Comparison of ENCODE assay signal across 17 cellular contexts in genomic region chr5:38772471-38772870, GRCh38.
DNase-seq lines count a peak whose midpoint lies in the region; ATAC-seq and TF ChIP-seq lines count a peak whose summit lies in the region.
"Had no signal": no experiment of that assay in that cellular context is flagged by ENCODE, and none has a peak within 500 bp of the region (broad histone marks: within the 10 kb centered on the region; RNA-seq: fewer than 3 reads in every experiment).

No MANE protein-coding gene starts in this region.

- no peak for ATAC-seq in GM21515 (IDR thresholded peaks at IDR 0.05; ENCODE audit: unreplicated experiment)
- ATAC-seq: CD8-positive, alpha-beta T cell had no signal

- no peaks in the 10 kb centered on the region for H3K36me3 ChIP-seq in neuronal stem cell (replicated peaks in 1 of 2; ENCODE audit: control insufficient read depth in 2 of 2, insufficient read depth in 2 of 2, low read length in 2 of 2)
- no peaks in the 10 kb centered on the region for H3K36me3 ChIP-seq in right atrium auricular region
- H3K36me3 ChIP-seq: BLaER1, HAP-1 had no signal

- no peak overlapping the region for H2BK120ac ChIP-seq in neuronal stem cell (ENCODE audit: low read depth, low read length)

- DNase-seq in COLO829 (ENCODE audit: low spot score) = peak; percentile 56
- DNase-seq in SK-MEL-5 (ENCODE audit: low read depth, low spot score) = peak; percentile 73
- DNase-seq in foreskin melanocyte = peak; percentile 14
- DNase-seq in neuronal stem cell (ENCODE audit: low spot score) = no peak
- no peak for DNase-seq in head of caudate nucleus
- DNase-seq in right atrium auricular region (ENCODE audit: low spot score) = no peak
- DNase-seq: CD4-positive, CD25-positive, alpha-beta regulatory T cell; CD8-positive, alpha-beta T cell; DMS53; DMS79 treated with DMSO at 0.1 percent for 48 hours; GF-D8; HFFc6 had no signal

- intact Hi-C loops in head of caudate nucleus (cut with DNase I) = no loop called here

- H3K4me2 ChIP-seq in neuronal stem cell (ENCODE audit: insufficient read depth, low read length, poor library complexity, severe bottlenecking) = no peak overlapping the region
- H3K4me2 ChIP-seq: BLaER1 had no signal

- H3K9me3 ChIP-seq in neuronal stem cell (replicated peaks in 1 of 2; ENCODE audit: control insufficient read depth in 2 of 2, insufficient read depth in 1 of 2, low read depth in 1 of 2, low read length in 2 of 2) (peaks cover 0 to under 1% of the 10 kb centered on the region in 2 donors), right atrium auricular region (peaks cover 0 to under 1% of the 10 kb centered on the region in 2 donors)
- H3K9me3 ChIP-seq: BLaER1, HAP-1 had no signal

- H3K27ac ChIP-seq in neuronal stem cell (replicated peaks; ENCODE audit: low read length) (no peak overlapping the region), right atrium auricular region (no peak overlapping the region)
- H3K27ac ChIP-seq: 22Rv1, BLaER1, C4-2B had no signal

- H3K18ac ChIP-seq in neuronal stem cell (ENCODE audit: low read length) = no peak overlapping the region

- H2AFZ ChIP-seq in neuronal stem cell (ENCODE audit: low read length) = peak overlapping the region; percentile 38

- in situ Hi-C loops in SK-MEL-5 (cut with HindIII; ENCODE audit: low pct_unique_long_range_greater_than_20kb, low sequenced_read_pairs) = no loop called here

- H2BK12ac ChIP-seq in neuronal stem cell (ENCODE audit: low read length) = no peak overlapping the region

- no peaks in the 10 kb centered on the region for H3K27me3 ChIP-seq in neuronal stem cell (ENCODE audit: control insufficient read depth in 3 of 3, insufficient read depth in 3 of 3, low read depth in 1 of 3, low read length in 3 of 3)
- H3K27me3 ChIP-seq in right atrium auricular region = no peaks in the 10 kb centered on the region
- H3K27me3 ChIP-seq: BLaER1 had no signal

- no peak overlapping the region for H4K91ac ChIP-seq in neuronal stem cell (ENCODE audit: low read depth, low read length, poor library complexity)

- H4K8ac ChIP-seq in neuronal stem cell (ENCODE audit: low read depth, low read length) = no peak overlapping the region

- H3K23ac ChIP-seq in neuronal stem cell (ENCODE audit: low read depth, low read length, poor library complexity) = no peak overlapping the region

- no peak for TF ChIP-seq CTCF in right atrium auricular region (IDR thresholded peaks at IDR 0.05)

- no peak overlapping the region for H2AK5ac ChIP-seq in neuronal stem cell (ENCODE audit: low read depth, low read length)

- H3K4ac ChIP-seq in neuronal stem cell (ENCODE audit: low read length) = no peak overlapping the region

- H3K9ac ChIP-seq in neuronal stem cell (ENCODE audit: low read depth, low read length, poor library complexity) = no peak overlapping the region
- H3K9ac ChIP-seq: BLaER1 had no signal

- no peak overlapping the region for H2BK5ac ChIP-seq in neuronal stem cell (ENCODE audit: low read length)

- H3K4me3 ChIP-seq in neuronal stem cell (ENCODE audit: low read length in 2 of 2) (no peak overlapping the region), right atrium auricular region (no peak overlapping the region)
- H3K4me3 ChIP-seq: BLaER1, HAP-1 had no signal

- H3K14ac ChIP-seq in neuronal stem cell (ENCODE audit: low read length) = no peak overlapping the region

- no peak overlapping the region for H2BK15ac ChIP-seq in neuronal stem cell (ENCODE audit: low read length)

- no CpG with 5 or more reads among the region's 4 CpGs for WGBS in neuronal stem cell (ENCODE audit: extremely low coverage in 2 of 2, insufficient read length in 2 of 2, insufficient replicate concordance in 1 of 2), 2 donors

- H3K79me1 ChIP-seq in neuronal stem cell (ENCODE audit: low read depth, low read length) = no peaks in the 10 kb centered on the region

- peaks cover 0 to 5% of the 10 kb centered on the region in 2 donors for H3K4me1 ChIP-seq in neuronal stem cell (ENCODE audit: control insufficient read depth in 2 of 2, insufficient read depth in 1 of 2, low read depth in 1 of 2, low read length in 2 of 2)
- peaks cover 0 to 11% of the 10 kb centered on the region in 2 donors for H3K4me1 ChIP-seq in right atrium auricular region
- H3K4me1 ChIP-seq: BLaER1, HAP-1 had no signal

Comparison
In these comparisons a context has a peak if more than half of its experiments do, and no peak if none do; other contexts are left out.
1. DNase-seq: peak in COLO829 (single experiment), SK-MEL-5 (single experiment) and foreskin melanocyte (single experiment); none in neuronal stem cell (single experiment), head of caudate nucleus (0 of 42) and right atrium auricular region (single experiment).